7 cellular contexts compared by ENCODE assay signal in genomic region chr2:207444756-207445155, GRCh38.
"Had no signal": no experiment of that assay in that cellular context is flagged by ENCODE, and none has a peak within 500 bp of the region (broad histone marks: within the 10 kb centered on the region; RNA-seq: fewer than 3 reads in every experiment).

No MANE protein-coding gene starts in this region.

- H3K4me3 Mint-ChIP-seq: GM23338, H9, IgD-negative memory B cell had no signal

- H3K4me1 Mint-ChIP-seq: IgD-negative memory B cell had no signal

- ATAC-seq: GM23338, HepG2 had no signal

- DNase-seq: H9, HCEC 1CT, KG1 had no signal

- H3K27ac ChIP-seq: HL-60 had no signal

- H3K4me3 ChIP-seq: GM23338 had no signal

- H3K9me3 Mint-ChIP-seq: GM23338, H9 had no signal

- H3K27ac Mint-ChIP-seq: GM23338, IgD-negative memory B cell had no signal
